In genomic region chr12:40137252-40137651, GRCh38 we compare ENCODE assay signal across 8 cellular contexts. TPM values are rescaled to one million over a fixed set of nuclear protein-coding genes. Genes with fewer than 3 reads are reported as not detected.
DNase-seq lines count a peak whose midpoint lies in the region; ATAC-seq lines count a peak whose summit lies in the region.

No MANE protein-coding gene starts in this region.

- H3K9me3 ChIP-seq in MG63, result no peaks in the 10 kb centered on the region

- peak overlapping the region; percentile 63 for H3K27ac Mint-ChIP-seq in activated CD8-positive, alpha-beta T cell treated with anti-CD3 and anti-CD28 coated beads, Interleukin-2, amount 10 ng/mL, durations not matched to agents 7 days and 5 days

- H3K36me3 ChIP-seq in MG63, result no peaks in the 10 kb centered on the region

- CTCF ChIA-PET in activated CD8-positive, alpha-beta T cell treated with anti-CD3 and anti-CD28 coated beads, Interleukin-2, amount 10 ng/mL, durations not matched to agents 7 days and 5 days (lab: Charles Lee), result no interaction called here

- no peak overlapping the region for H3K4me3 ChIP-seq in MG63

- H3K36me3 Mint-ChIP-seq in activated CD8-positive, alpha-beta T cell treated with anti-CD3 and anti-CD28 coated beads, Interleukin-2, amount 10 ng/mL, durations not matched to agents 7 days and 5 days (ENCODE audit: low read depth), result no peaks in the 10 kb centered on the region

- POLR2A ChIA-PET in activated CD8-positive, alpha-beta T cell treated with anti-CD3 and anti-CD28 coated beads, Interleukin-2, amount 10 ng/mL, durations not matched to agents 7 days and 5 days (lab: Charles Lee), result no interaction called here

- ATAC-seq in GM19035 (IDR thresholded peaks at IDR 0.05; ENCODE audit: unreplicated experiment) (peak; percentile 91), HG03135 (IDR thresholded peaks at IDR 0.05; ENCODE audit: unreplicated experiment) (peak; percentile 73)
- ATAC-seq in activated CD8-positive, alpha-beta T cell treated with anti-CD3 and anti-CD28 coated beads, Interleukin-2, amount 10 ng/mL, durations not matched to agents 7 days and 5 days, result no peak

- no peaks in the 10 kb centered on the region for H3K9me3 Mint-ChIP-seq in activated CD8-positive, alpha-beta T cell treated with anti-CD3 and anti-CD28 coated beads, Interleukin-2, amount 10 ng/mL, durations not matched to agents 7 days and 5 days (ENCODE audit: insufficient read depth)

- H3K4me3 Mint-ChIP-seq in activated CD8-positive, alpha-beta T cell treated with anti-CD3 and anti-CD28 coated beads, Interleukin-2, amount 10 ng/mL, durations not matched to agents 7 days and 5 days, result no peak overlapping the region

- H3K27me3 ChIP-seq in MG63, result no peaks in the 10 kb centered on the region; the same call in none of the 2 replicates

- DNase-seq in AG08395 (ENCODE audit: low spot score) (peak; percentile 2), NCI-H187 treated with DMSO at 0.1 percent for 48 hours (lab: John Stamatoyannopoulos, UW) (no peak), NCI-H1417 treated with DMSO at 0.1 percent for 48 hours (lab: John Stamatoyannopoulos, UW) (no peak), MG63 (no peak)
- DNase-seq in activated CD8-positive, alpha-beta T cell treated with anti-CD3 and anti-CD28 coated beads, Interleukin-2, amount 10 ng/mL, durations not matched to agents 7 days and 5 days, result no peak
- no peak for DNase-seq in effector CD8-positive, alpha-beta T cell (lab: John Stamatoyannopoulos, UW)

- peaks cover 14% of the 10 kb centered on the region for H3K4me1 Mint-ChIP-seq in activated CD8-positive, alpha-beta T cell treated with anti-CD3 and anti-CD28 coated beads, Interleukin-2, amount 10 ng/mL, durations not matched to agents 7 days and 5 days (ENCODE audit: low read depth)

- H3K27me3 Mint-ChIP-seq in activated CD8-positive, alpha-beta T cell treated with anti-CD3 and anti-CD28 coated beads, Interleukin-2, amount 10 ng/mL, durations not matched to agents 7 days and 5 days (ENCODE audit: low read depth), result peaks cover 7% of the 10 kb centered on the region

RNA-seq across cellular contexts. Expression of gene SLC2A13, which starts 31.4 kb away (rescaled TPM):
- total RNA-seq in activated CD8-positive, alpha-beta T cell treated with anti-CD3 and anti-CD28 coated beads, Interleukin-2, amount 10 ng/mL, durations not matched to agents 7 days and 5 days, result 1 to 10 TPM; 5.2 to 5.4 TPM
- total RNA-seq in MG63 (2014; rRNA removed; shearing (Covaris generic); ENCODE audit: low replicate concordance), result 0.66 and 0.96 TPM in 2 replicates
